23 cellular contexts compared by ENCODE assay signal in the genomic region with DNA sequence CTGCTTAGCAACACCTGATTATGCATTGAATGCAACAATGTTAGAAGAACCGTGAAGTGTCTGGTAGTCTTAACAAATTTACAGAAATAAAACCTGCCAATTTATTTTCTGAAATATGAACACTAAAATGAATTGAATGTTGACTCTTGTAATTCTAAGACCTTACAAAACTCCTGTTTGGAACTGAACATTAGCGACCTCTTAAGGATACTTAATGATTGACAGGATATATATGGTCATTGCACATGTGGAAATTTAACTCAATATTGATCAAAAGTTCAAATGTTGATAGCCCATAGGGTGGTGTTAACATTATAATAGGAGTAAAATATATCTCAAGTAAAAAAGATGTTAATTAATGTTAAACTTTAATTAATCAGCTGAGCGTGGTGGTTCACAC.
"Had no signal": no experiment of that assay in that cellular context is flagged by ENCODE, and none has a peak within 500 bp of the region (broad histone marks: within the 10 kb centered on the region; RNA-seq: fewer than 3 reads in every experiment).

No MANE protein-coding gene starts in this region.

- H3K9me3 ChIP-seq: body of pancreas, prostate gland had no signal

- H3K4me1 Mint-ChIP-seq: activated CD4-positive, alpha-beta T cell treated with anti-CD3 and anti-CD28 coated beads, Interleukin-2, amount 10 ng/mL, durations not matched to agents 7 days and 5 days; activated CD8-positive, alpha-beta memory T cell treated with anti-CD3 and anti-CD28 coated beads, Interleukin-2, amount 10 ng/mL, durations not matched to agents 7 days and 5 days; activated naive CD4-positive, alpha-beta T cell treated with anti-CD3 and anti-CD28 coated beads, Interleukin-2, amount 10 ng/mL, durations not matched to agents 7 days and 5 days; naive thymus-derived CD8-positive, alpha-beta T cell; stimulated activated naive B cell treated with anti-CD40 and anti-IgM and Interleukin-4, amounts not matched to agents 10 μg/mL and 1 μg/mL and 100 μg/mL, for 72 hours had no signal

- H3K27me3 Mint-ChIP-seq: activated CD4-positive, alpha-beta T cell treated with anti-CD3 and anti-CD28 coated beads, Interleukin-2, amount 10 ng/mL, durations not matched to agents 7 days and 5 days; activated CD8-positive, alpha-beta memory T cell treated with anti-CD3 and anti-CD28 coated beads, Interleukin-2, amount 10 ng/mL, durations not matched to agents 7 days and 5 days; activated CD8-positive, alpha-beta T cell treated with anti-CD3 and anti-CD28 coated beads for 36 hours; activated naive CD4-positive, alpha-beta T cell treated with anti-CD3 and anti-CD28 coated beads, Interleukin-2, amount 10 ng/mL, durations not matched to agents 7 days and 5 days; naive thymus-derived CD8-positive, alpha-beta T cell; stimulated activated naive B cell treated with anti-CD40 and anti-IgM and Interleukin-4, amounts not matched to agents 10 μg/mL and 1 μg/mL and 100 μg/mL, for 72 hours had no signal

- H3K27ac Mint-ChIP-seq: activated CD4-positive, alpha-beta T cell treated with anti-CD3 and anti-CD28 coated beads, Interleukin-2, amount 10 ng/mL, durations not matched to agents 7 days and 5 days; activated CD8-positive, alpha-beta memory T cell treated with anti-CD3 and anti-CD28 coated beads, Interleukin-2, amount 10 ng/mL, durations not matched to agents 7 days and 5 days; activated CD8-positive, alpha-beta T cell treated with anti-CD3 and anti-CD28 coated beads for 36 hours; activated naive CD4-positive, alpha-beta T cell treated with anti-CD3 and anti-CD28 coated beads, Interleukin-2, amount 10 ng/mL, durations not matched to agents 7 days and 5 days; naive thymus-derived CD8-positive, alpha-beta T cell; stimulated activated naive B cell treated with anti-CD40 and anti-IgM and Interleukin-4, amounts not matched to agents 10 μg/mL and 1 μg/mL and 100 μg/mL, for 72 hours had no signal

- H3K4me3 ChIP-seq: body of pancreas, cardiac muscle cell, left lung, lung, prostate gland, transverse colon had no signal

- H3K4me3 Mint-ChIP-seq: activated CD4-positive, alpha-beta T cell treated with anti-CD3 and anti-CD28 coated beads, Interleukin-2, amount 10 ng/mL, durations not matched to agents 7 days and 5 days; activated CD8-positive, alpha-beta memory T cell treated with anti-CD3 and anti-CD28 coated beads, Interleukin-2, amount 10 ng/mL, durations not matched to agents 7 days and 5 days; activated CD8-positive, alpha-beta T cell treated with anti-CD3 and anti-CD28 coated beads for 36 hours; activated naive CD4-positive, alpha-beta T cell treated with anti-CD3 and anti-CD28 coated beads, Interleukin-2, amount 10 ng/mL, durations not matched to agents 7 days and 5 days; naive thymus-derived CD8-positive, alpha-beta T cell; stimulated activated naive B cell treated with anti-CD40 and anti-IgM and Interleukin-4, amounts not matched to agents 10 μg/mL and 1 μg/mL and 100 μg/mL, for 72 hours had no signal

- ATAC-seq: activated CD8-positive, alpha-beta memory T cell treated with anti-CD3 and anti-CD28 coated beads, Interleukin-2, amount 10 ng/mL, durations not matched to agents 7 days and 5 days; activated CD8-positive, alpha-beta T cell treated with anti-CD3 and anti-CD28 coated beads for 36 hours; body of pancreas; left lung; naive thymus-derived CD8-positive, alpha-beta T cell; stimulated activated naive B cell treated with anti-CD40 and anti-IgM and Interleukin-4, amounts not matched to agents 10 μg/mL and 1 μg/mL and 100 μg/mL, for 72 hours had no signal

- DNase-seq: activated CD4-positive, alpha-beta T cell treated with anti-CD3 and anti-CD28 coated beads, Interleukin-2, amount 10 ng/mL, durations not matched to agents 7 days and 5 days; activated CD4-positive, CD25-positive, alpha-beta regulatory T cell treated with anti-CD3 and anti-CD28 coated beads, Interleukin-2, amount 50 U/mL, for 72 hours; activated CD8-positive, alpha-beta memory T cell treated with anti-CD3 and anti-CD28 coated beads, Interleukin-2, amount 10 ng/mL, durations not matched to agents 7 days and 5 days; activated CD8-positive, alpha-beta T cell treated with anti-CD3 and anti-CD28 coated beads for 36 hours; activated effector memory CD4-positive, alpha-beta T cell treated with anti-CD3 and anti-CD28 coated beads, Interleukin-2, amount 50 U/mL, for 16 hours; activated naive CD4-positive, alpha-beta T cell treated with anti-CD3 and anti-CD28 coated beads, Interleukin-2, amount 10 ng/mL, durations not matched to agents 7 days and 5 days; activated T-cell treated with anti-CD3 and anti-CD28 coated beads for 4 hours; amygdala; body of pancreas; cortex of kidney; hippocampal formation; kidney glomerular epithelial cell; left lung; naive thymus-derived CD8-positive, alpha-beta T cell; stimulated activated CD4-positive, alpha-beta T cell treated with anti-CD3 and anti-CD28 coated beads, Interleukin-2, amount 100 ng/mL, for 48 hours; stimulated activated CD8-positive, alpha-beta memory T cell treated with anti-CD3 and anti-CD28 coated beads, Interleukin-4, amount 100 ng/mL, for 48 hours; stimulated activated naive B cell treated with anti-CD40 and anti-IgM and Interleukin-4, amounts not matched to agents 10 μg/mL and 1 μg/mL and 100 μg/mL, for 72 hours; transverse colon; WERI-Rb-1 had no signal

- H3K27me3 ChIP-seq: body of pancreas, cardiac muscle cell, left lung, transverse colon had no signal

- H3K27ac ChIP-seq: body of pancreas, cardiac muscle cell, epithelial cell of prostate, left lung, prostate gland, transverse colon, WERI-Rb-1 had no signal

- H3K36me3 Mint-ChIP-seq: activated CD8-positive, alpha-beta memory T cell treated with anti-CD3 and anti-CD28 coated beads, Interleukin-2, amount 10 ng/mL, durations not matched to agents 7 days and 5 days; activated naive CD4-positive, alpha-beta T cell treated with anti-CD3 and anti-CD28 coated beads, Interleukin-2, amount 10 ng/mL, durations not matched to agents 7 days and 5 days; naive thymus-derived CD8-positive, alpha-beta T cell; stimulated activated naive B cell treated with anti-CD40 and anti-IgM and Interleukin-4, amounts not matched to agents 10 μg/mL and 1 μg/mL and 100 μg/mL, for 72 hours had no signal

- H3K36me3 ChIP-seq: cardiac muscle cell, left lung, prostate gland, transverse colon, WERI-Rb-1 had no signal

- H3K4me1 ChIP-seq: body of pancreas, left lung, prostate gland, transverse colon had no signal
